In the genomic region with DNA sequence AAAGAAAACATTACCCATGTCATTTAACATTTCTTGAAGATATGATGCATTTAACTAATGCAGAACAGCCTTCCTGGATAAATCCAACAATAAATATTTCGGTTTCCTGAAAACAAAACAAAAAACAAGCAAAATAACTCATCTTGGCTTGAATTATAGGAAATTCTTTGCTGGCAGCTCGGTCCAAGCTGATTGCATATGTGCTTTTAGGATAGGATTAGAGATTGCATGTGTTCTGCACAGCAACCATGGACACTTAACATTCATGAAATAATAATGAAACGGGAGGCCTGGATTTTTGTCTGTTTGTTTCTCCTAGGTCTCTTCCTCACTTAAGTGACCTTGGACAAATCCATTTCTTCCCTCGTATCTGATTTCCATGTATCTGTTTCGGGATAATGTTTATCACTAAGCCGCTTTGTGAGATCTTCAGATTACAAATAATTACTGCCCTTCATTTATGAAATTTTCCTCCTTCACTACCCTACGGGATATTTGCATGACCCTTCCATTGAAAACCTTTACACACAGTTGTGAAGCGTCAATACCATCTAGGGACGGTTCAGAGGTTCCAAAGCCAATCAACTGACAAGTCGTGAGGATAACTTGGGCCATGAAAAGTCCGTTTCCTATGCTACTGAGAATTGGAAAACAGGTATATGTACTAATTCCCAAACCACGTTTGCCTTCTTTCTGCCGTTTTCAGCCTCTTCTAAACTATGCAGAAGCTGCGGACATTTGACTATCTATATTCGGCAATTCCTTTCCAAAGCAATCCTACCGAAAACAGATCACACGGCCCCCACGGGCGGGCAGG, we compare ENCODE assay signal across 8 cellular contexts. TPM values are rescaled to one million over a fixed set of nuclear protein-coding genes. Genes with fewer than 3 reads are reported as not detected.
DNase-seq lines count a peak whose midpoint lies in the region; ATAC-seq and TF ChIP-seq lines count a peak whose summit lies in the region.

No MANE protein-coding gene starts in this region.

- H3K27ac Mint-ChIP-seq in stimulated activated naive CD8-positive, alpha-beta T cell treated with anti-CD3 and anti-CD28 coated beads, Interleukin-15, Interleukin-2, amounts not matched to agents 100 ng/mL and 50 ng/mL, for 24 hours: peak overlapping the region; percentile 57

- DNase-seq in stimulated activated naive CD8-positive, alpha-beta T cell treated with anti-CD3 and anti-CD28 coated beads, Interleukin-15, Interleukin-2, amounts not matched to agents 100 U/mL and 50 U/mL, for 24 hours: no peak
- DNase-seq in foreskin keratinocyte (no peak), head of caudate nucleus (no peak), NCI-H1930 (lab: John Stamatoyannopoulos, UW) (no peak), NCI-H446 treated with DMSO at 0.1 percent for 48 hours (lab: John Stamatoyannopoulos, UW) (no peak)

- H3K27ac ChIP-seq in VCaP (peak overlapping the region; percentile 98), foreskin keratinocyte (peak overlapping the region; percentile 70)

- peak overlapping the region; percentile 76 for H3K4me2 ChIP-seq in skeletal muscle satellite cell (ENCODE audit: low read length)

- no peaks in the 10 kb centered on the region for H3K27me3 Mint-ChIP-seq in stimulated activated naive CD8-positive, alpha-beta T cell treated with anti-CD3 and anti-CD28 coated beads, Interleukin-15, Interleukin-2, amounts not matched to agents 100 ng/mL and 50 ng/mL, for 24 hours

- ATAC-seq in stimulated activated naive CD8-positive, alpha-beta T cell treated with anti-CD3 and anti-CD28 coated beads, Interleukin-15, Interleukin-2, amounts not matched to agents 100 U/mL and 50 U/mL, for 24 hours: no peak
- no peak for ATAC-seq in foreskin keratinocyte

- H3K4me1 Mint-ChIP-seq in stimulated activated naive CD8-positive, alpha-beta T cell treated with anti-CD3 and anti-CD28 coated beads, Interleukin-15, Interleukin-2, amounts not matched to agents 100 ng/mL and 50 ng/mL, for 24 hours (ENCODE audit: low read depth): peaks cover 27% of the 10 kb centered on the region

- H3K9me3 ChIP-seq in skeletal muscle satellite cell (replicated peaks; ENCODE audit: low read length): no peaks in the 10 kb centered on the region

- H3K9me3 Mint-ChIP-seq in stimulated activated naive CD8-positive, alpha-beta T cell treated with anti-CD3 and anti-CD28 coated beads, Interleukin-15, Interleukin-2, amounts not matched to agents 100 ng/mL and 50 ng/mL, for 24 hours: no peaks in the 10 kb centered on the region

- H3K4me1 ChIP-seq in foreskin keratinocyte (peaks cover 6% of the 10 kb centered on the region), skeletal muscle satellite cell (ENCODE audit: control insufficient read depth, insufficient read depth, low read length) (peaks cover 18% of the 10 kb centered on the region)

- peak overlapping the region; percentile 86 for H3K4me3 Mint-ChIP-seq in stimulated activated naive CD8-positive, alpha-beta T cell treated with anti-CD3 and anti-CD28 coated beads, Interleukin-15, Interleukin-2, amounts not matched to agents 100 ng/mL and 50 ng/mL, for 24 hours

- intact Hi-C loops in head of caudate nucleus (cut with DNase I): loop anchor here (5.0 kb wide), 2 partner anchors 61 to 126 kb away; partner anchors contain the start of gene ACBD3

- peaks cover 6% of the 10 kb centered on the region for H3K36me3 ChIP-seq in skeletal muscle satellite cell (ENCODE audit: insufficient read depth, low read length)

- peaks cover 32% of the 10 kb centered on the region for H3K36me3 Mint-ChIP-seq in stimulated activated naive CD8-positive, alpha-beta T cell treated with anti-CD3 and anti-CD28 coated beads, Interleukin-15, Interleukin-2, amounts not matched to agents 100 ng/mL and 50 ng/mL, for 24 hours (ENCODE audit: low read depth)

- H3K27me3 ChIP-seq in foreskin keratinocyte: no peaks in the 10 kb centered on the region
- H3K27me3 ChIP-seq in skeletal muscle satellite cell (ENCODE audit: control insufficient read depth, insufficient read depth, low read length): no peaks in the 10 kb centered on the region

- no peak for TF ChIP-seq CTCF in VCaP (conservative IDR thresholded peaks at IDR 0.05)
- TF ChIP-seq CTCF in foreskin keratinocyte (conservative IDR thresholded peaks at IDR 0.05): no peak

- peak overlapping the region; percentile 89 for H3K9ac ChIP-seq in skeletal muscle satellite cell (ENCODE audit: low read depth, low read length)

- peak overlapping the region; percentile 85 for H3K4me3 ChIP-seq in skeletal muscle satellite cell (ENCODE audit: low read length)

RNA-seq across cellular contexts. Expression of gene H3-3A, which starts 1.3 kb away (rescaled TPM):
- total RNA-seq in foreskin keratinocyte: 237 and 245 TPM in 2 replicates
- 313 and 327 TPM in 2 replicates for polyA plus RNA-seq in foreskin keratinocyte
- total RNA-seq in skeletal muscle satellite cell (2012; rRNA removed): 114 and 121 TPM in 2 replicates
